1 cellular context compared by ENCODE assay signal in the genomic region with DNA sequence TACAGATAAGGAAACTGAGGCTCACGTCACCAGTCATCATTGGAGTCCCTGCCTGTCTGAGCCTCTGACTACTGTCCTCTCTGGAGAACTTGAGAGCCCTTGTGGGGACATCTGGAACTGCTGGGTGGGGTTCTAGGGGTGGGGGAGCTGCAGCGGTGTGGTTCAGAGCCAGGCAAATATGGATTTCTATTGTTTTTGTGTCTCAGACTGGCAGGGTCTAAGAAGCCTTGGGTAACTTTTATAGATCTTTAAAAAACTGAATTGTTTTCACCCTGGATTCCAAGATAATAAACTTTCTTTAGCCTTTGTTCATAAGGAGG.
TF ChIP-seq lines count a peak whose summit lies in the region.

No MANE protein-coding gene starts in this region.

TF ChIP-seq in K562, 482 proteins besides CTCF, POLR2A, EP300 and RAD21 (continued from another document):
- no peak for TF ChIP-seq PTBP1 (IDR thresholded peaks at IDR 0.05; ENCODE audit: low read depth, low read length)
- TF ChIP-seq ZNF174 (CRISPR knock-in tag; IDR thresholded peaks at IDR 0.05): no peak
- TF ChIP-seq, protein P1, sequence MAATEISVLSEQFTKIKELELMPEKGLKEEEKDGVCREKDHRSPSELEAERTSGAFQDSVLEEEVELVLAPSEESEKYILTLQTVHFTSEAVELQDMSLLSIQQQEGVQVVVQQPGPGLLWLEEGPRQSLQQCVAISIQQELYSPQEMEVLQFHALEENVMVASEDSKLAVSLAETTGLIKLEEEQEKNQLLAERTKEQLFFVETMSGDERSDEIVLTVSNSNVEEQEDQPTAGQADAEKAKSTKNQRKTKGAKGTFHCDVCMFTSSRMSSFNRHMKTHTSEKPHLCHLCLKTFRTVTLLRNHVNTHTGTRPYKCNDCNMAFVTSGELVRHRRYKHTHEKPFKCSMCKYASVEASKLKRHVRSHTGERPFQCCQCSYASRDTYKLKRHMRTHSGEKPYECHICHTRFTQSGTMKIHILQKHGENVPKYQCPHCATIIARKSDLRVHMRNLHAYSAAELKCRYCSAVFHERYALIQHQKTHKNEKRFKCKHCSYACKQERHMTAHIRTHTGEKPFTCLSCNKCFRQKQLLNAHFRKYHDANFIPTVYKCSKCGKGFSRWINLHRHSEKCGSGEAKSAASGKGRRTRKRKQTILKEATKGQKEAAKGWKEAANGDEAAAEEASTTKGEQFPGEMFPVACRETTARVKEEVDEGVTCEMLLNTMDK (IDR thresholded peaks at IDR 0.05; ENCODE audit: borderline replicate concordance, insufficient read depth, low read depth, low read length, poor library complexity, severe bottlenecking): peak; percentile 70
- TF ChIP-seq, protein P2, sequence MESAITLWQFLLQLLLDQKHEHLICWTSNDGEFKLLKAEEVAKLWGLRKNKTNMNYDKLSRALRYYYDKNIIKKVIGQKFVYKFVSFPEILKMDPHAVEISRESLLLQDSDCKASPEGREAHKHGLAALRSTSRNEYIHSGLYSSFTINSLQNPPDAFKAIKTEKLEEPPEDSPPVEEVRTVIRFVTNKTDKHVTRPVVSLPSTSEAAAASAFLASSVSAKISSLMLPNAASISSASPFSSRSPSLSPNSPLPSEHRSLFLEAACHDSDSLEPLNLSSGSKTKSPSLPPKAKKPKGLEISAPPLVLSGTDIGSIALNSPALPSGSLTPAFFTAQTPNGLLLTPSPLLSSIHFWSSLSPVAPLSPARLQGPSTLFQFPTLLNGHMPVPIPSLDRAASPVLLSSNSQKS (CRISPR knock-in tag; IDR thresholded peaks at IDR 0.05): no peak
- no peak for TF ChIP-seq EZH2 (IDR thresholded peaks at IDR 0.05; ENCODE audit: borderline replicate concordance, low read depth, low read length)
- no peak for TF ChIP-seq TSC22D4 (tag; IDR thresholded peaks at IDR 0.05)
- TF ChIP-seq BDP1 (IDR thresholded peaks at IDR 0.05; ENCODE audit: insufficient read depth, insufficient read length): no peak
- TF ChIP-seq, protein P3, sequence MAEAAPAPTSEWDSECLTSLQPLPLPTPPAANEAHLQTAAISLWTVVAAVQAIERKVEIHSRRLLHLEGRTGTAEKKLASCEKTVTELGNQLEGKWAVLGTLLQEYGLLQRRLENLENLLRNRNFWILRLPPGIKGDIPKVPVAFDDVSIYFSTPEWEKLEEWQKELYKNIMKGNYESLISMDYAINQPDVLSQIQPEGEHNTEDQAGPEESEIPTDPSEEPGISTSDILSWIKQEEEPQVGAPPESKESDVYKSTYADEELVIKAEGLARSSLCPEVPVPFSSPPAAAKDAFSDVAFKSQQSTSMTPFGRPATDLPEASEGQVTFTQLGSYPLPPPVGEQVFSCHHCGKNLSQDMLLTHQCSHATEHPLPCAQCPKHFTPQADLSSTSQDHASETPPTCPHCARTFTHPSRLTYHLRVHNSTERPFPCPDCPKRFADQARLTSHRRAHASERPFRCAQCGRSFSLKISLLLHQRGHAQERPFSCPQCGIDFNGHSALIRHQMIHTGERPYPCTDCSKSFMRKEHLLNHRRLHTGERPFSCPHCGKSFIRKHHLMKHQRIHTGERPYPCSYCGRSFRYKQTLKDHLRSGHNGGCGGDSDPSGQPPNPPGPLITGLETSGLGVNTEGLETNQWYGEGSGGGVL (CRISPR knock-in tag; IDR thresholded peaks at IDR 0.05): no peak
- TF ChIP-seq KLF16 (IDR thresholded peaks at IDR 0.05): 0 out of 2 replicates have a peak, but pooled peaks have one; percentile 14
- TF ChIP-seq MAZ (CRISPR knock-in tag; conservative IDR thresholded peaks at IDR 0.05 in 1 of 2, IDR thresholded peaks at IDR 0.05 in 1 of 2): peak in 1 of 2 experiments; percentile 13; a peak in 1 of 4 replicates
- TF ChIP-seq SPI1 (IDR thresholded peaks at IDR 0.05; ENCODE audit: borderline replicate concordance, low read depth, low read length): no peak
- no peak for TF ChIP-seq CHD1 (IDR thresholded peaks at IDR 0.05; ENCODE audit: low read length)
- TF ChIP-seq ZNF217 (CRISPR knock-in tag; IDR thresholded peaks at IDR 0.05): no peak
- no peak for TF ChIP-seq SAP30 (IDR thresholded peaks at IDR 0.05; ENCODE audit: borderline replicate concordance, insufficient read depth, low read depth, low read length, poor library complexity, severe bottlenecking)
- TF ChIP-seq, protein P4, sequence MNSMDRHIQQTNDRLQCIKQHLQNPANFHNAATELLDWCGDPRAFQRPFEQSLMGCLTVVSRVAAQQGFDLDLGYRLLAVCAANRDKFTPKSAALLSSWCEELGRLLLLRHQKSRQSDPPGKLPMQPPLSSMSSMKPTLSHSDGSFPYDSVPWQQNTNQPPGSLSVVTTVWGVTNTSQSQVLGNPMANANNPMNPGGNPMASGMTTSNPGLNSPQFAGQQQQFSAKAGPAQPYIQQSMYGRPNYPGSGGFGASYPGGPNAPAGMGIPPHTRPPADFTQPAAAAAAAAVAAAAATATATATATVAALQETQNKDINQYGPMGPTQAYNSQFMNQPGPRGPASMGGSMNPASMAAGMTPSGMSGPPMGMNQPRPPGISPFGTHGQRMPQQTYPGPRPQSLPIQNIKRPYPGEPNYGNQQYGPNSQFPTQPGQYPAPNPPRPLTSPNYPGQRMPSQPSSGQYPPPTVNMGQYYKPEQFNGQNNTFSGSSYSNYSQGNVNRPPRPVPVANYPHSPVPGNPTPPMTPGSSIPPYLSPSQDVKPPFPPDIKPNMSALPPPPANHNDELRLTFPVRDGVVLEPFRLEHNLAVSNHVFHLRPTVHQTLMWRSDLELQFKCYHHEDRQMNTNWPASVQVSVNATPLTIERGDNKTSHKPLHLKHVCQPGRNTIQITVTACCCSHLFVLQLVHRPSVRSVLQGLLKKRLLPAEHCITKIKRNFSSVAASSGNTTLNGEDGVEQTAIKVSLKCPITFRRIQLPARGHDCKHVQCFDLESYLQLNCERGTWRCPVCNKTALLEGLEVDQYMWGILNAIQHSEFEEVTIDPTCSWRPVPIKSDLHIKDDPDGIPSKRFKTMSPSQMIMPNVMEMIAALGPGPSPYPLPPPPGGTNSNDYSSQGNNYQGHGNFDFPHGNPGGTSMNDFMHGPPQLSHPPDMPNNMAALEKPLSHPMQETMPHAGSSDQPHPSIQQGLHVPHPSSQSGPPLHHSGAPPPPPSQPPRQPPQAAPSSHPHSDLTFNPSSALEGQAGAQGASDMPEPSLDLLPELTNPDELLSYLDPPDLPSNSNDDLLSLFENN (IDR thresholded peaks at IDR 0.05; ENCODE audit: low read depth in 2 of 2, low read length in 2 of 2): no peak
- TF ChIP-seq, protein P5, sequence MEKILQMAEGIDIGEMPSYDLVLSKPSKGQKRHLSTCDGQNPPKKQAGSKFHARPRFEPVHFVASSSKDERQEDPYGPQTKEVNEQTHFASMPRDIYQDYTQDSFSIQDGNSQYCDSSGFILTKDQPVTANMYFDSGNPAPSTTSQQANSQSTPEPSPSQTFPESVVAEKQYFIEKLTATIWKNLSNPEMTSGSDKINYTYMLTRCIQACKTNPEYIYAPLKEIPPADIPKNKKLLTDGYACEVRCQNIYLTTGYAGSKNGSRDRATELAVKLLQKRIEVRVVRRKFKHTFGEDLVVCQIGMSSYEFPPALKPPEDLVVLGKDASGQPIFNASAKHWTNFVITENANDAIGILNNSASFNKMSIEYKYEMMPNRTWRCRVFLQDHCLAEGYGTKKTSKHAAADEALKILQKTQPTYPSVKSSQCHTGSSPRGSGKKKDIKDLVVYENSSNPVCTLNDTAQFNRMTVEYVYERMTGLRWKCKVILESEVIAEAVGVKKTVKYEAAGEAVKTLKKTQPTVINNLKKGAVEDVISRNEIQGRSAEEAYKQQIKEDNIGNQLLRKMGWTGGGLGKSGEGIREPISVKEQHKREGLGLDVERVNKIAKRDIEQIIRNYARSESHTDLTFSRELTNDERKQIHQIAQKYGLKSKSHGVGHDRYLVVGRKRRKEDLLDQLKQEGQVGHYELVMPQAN (IDR thresholded peaks at IDR 0.05; ENCODE audit: borderline replicate concordance): no peak
